In the genomic region with DNA sequence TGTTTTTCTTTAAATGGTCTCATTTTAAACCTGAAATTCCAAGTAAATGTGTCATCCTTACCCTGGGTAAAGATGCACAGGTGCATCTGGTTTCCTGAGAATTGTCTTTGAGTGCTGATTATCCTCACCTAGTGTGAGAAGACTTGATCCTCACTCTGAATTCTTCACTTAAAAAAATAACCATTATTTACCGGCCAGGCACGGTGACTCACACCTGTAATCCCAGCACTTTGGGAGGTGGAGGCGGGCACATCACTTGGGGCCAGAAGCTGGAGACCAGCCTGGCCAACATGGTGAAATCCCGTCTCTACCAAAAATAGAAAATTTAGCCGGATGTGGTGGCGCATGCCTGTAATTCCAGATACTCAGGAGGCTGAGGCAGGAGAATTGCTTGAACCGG, we compare ENCODE assay signal across 32 cellular contexts. TPM values are rescaled to one million over a fixed set of nuclear protein-coding genes. Genes with fewer than 3 reads are reported as not detected.
DNase-seq lines count a peak whose midpoint lies in the region; ATAC-seq and TF ChIP-seq lines count a peak whose summit lies in the region.
"Had no signal": no experiment of that assay in that cellular context is flagged by ENCODE, and none has a peak within 500 bp of the region (broad histone marks: within the 10 kb centered on the region; RNA-seq: fewer than 3 reads in every experiment).

No MANE protein-coding gene starts in this region.

- POLR2A ChIA-PET in MCF 10A (lab: Yijun Ruan, JAX) (interaction anchor here (1.6 to 1.7 kb wide), 2 partner anchors 118 to 178 kb away, joined by 4 to 7 read pairs; a partner anchor contains a TSS), RWPE1 (lab: Yijun Ruan, JAX; ENCODE audit: low non-redundant PET) (no interaction called here)

- CTCF ChIA-PET in MCF 10A (lab: Yijun Ruan, JAX), result interaction anchor here (0.6 to 6.6 kb wide), 16 partner anchors 14 to 202 kb away, joined by 3 to 61 read pairs (median 4); a partner anchor contains a TSS
- CTCF ChIA-PET in RWPE1 (lab: Yijun Ruan, JAX), result interaction anchor here (1.2 kb wide), 1 partner anchor 99 kb away, joined by 4 read pairs; no protein-coding TSS in a partner anchor

- no TSS peak for BruUV-seq in MCF 10A (replicated peaks; lab: Mats Ljungman, UMichigan)

- H3K4me3 Mint-ChIP-seq in MCF 10A (ENCODE audit: unreplicated experiment), result no peak overlapping the region
- H3K4me3 Mint-ChIP-seq in activated T-helper 17 cell treated with anti-CD3 and anti-CD28 coated beads, Interleukin-2, amount 50 U/mL, for 72 hours, result no peak overlapping the region
- no peak overlapping the region for H3K4me3 Mint-ChIP-seq in activated naive CD8-positive, alpha-beta T cell treated with anti-CD3 and anti-CD28 coated beads for 36 hours
- H3K4me3 Mint-ChIP-seq: activated CD8-positive, alpha-beta memory T cell treated with anti-CD3 and anti-CD28 coated beads, Interleukin-2, amount 10 ng/mL, durations not matched to agents 7 days and 5 days; activated T-cell treated with anti-CD3 and anti-CD28 coated beads, Interleukin-2, amount 50 U/mL, for 72 hours; B cell; mesothelial cell of epicardium; naive B cell; T-helper 2 cell treated with Interferon-gamma antibody and Interleukin-4, amounts not matched to agents 5 μg/mL and 100 μg/mL, for 36 hours; WTC11 had no signal

- H3K4me1 ChIP-seq in breast epithelium, result no peaks in the 10 kb centered on the region
- H3K4me1 ChIP-seq: adrenal gland, psoas muscle, upper lobe of right lung had no signal

- no peak overlapping the region for H3K4me3 ChIP-seq in breast epithelium
- H3K4me3 ChIP-seq in epithelial cell of esophagus (ENCODE audit: low read length), result no peak overlapping the region
- H3K4me3 ChIP-seq: adrenal gland, psoas muscle, suprapubic skin, upper lobe of right lung had no signal

- peaks cover 7% of the 10 kb centered on the region for H3K36me3 Mint-ChIP-seq in MCF 10A (ENCODE audit: insufficient read depth, unreplicated experiment)
- H3K36me3 Mint-ChIP-seq in activated T-helper 17 cell treated with anti-CD3 and anti-CD28 coated beads, Interleukin-2, amount 50 U/mL, for 72 hours (ENCODE audit: low read depth), result no peaks in the 10 kb centered on the region
- H3K36me3 Mint-ChIP-seq in activated naive CD8-positive, alpha-beta T cell treated with anti-CD3 and anti-CD28 coated beads for 36 hours, result no peaks in the 10 kb centered on the region
- H3K36me3 Mint-ChIP-seq: activated CD8-positive, alpha-beta memory T cell treated with anti-CD3 and anti-CD28 coated beads, Interleukin-2, amount 10 ng/mL, durations not matched to agents 7 days and 5 days; naive B cell had no signal

- intact Hi-C loops in MCF 10A (cut with micrococcal nuclease) (loop anchor here (5.0 kb wide), 1 partner anchor 148 kb away; no protein-coding TSS in a partner anchor), breast epithelium (cut with DNase I; ENCODE audit: low total_unique reads) (loop anchor here (10.0 kb wide), 1 partner anchor 145 kb away; no protein-coding TSS in a partner anchor)

- no peaks in the 10 kb centered on the region for H3K9me3 Mint-ChIP-seq in MCF 10A (ENCODE audit: unreplicated experiment)
- H3K9me3 Mint-ChIP-seq in activated T-helper 17 cell treated with anti-CD3 and anti-CD28 coated beads, Interleukin-2, amount 50 U/mL, for 72 hours, result no peaks in the 10 kb centered on the region
- H3K9me3 Mint-ChIP-seq in activated naive CD8-positive, alpha-beta T cell treated with anti-CD3 and anti-CD28 coated beads for 36 hours, result no peaks in the 10 kb centered on the region
- H3K9me3 Mint-ChIP-seq: activated T-cell treated with anti-CD3 and anti-CD28 coated beads, Interleukin-2, amount 50 U/mL, for 72 hours; mesothelial cell of epicardium; T-helper 2 cell treated with Interferon-gamma antibody and Interleukin-4, amounts not matched to agents 5 μg/mL and 100 μg/mL, for 36 hours had no signal

- peaks cover 21% of the 10 kb centered on the region for H3K4me1 Mint-ChIP-seq in MCF 10A (ENCODE audit: insufficient read depth, unreplicated experiment)
- H3K4me1 Mint-ChIP-seq in activated T-helper 17 cell treated with anti-CD3 and anti-CD28 coated beads, Interleukin-2, amount 50 U/mL, for 72 hours, result no peaks in the 10 kb centered on the region
- no peaks in the 10 kb centered on the region for H3K4me1 Mint-ChIP-seq in activated naive CD8-positive, alpha-beta T cell treated with anti-CD3 and anti-CD28 coated beads for 36 hours
- H3K4me1 Mint-ChIP-seq: B cell had no signal

- no peak overlapping the region for H3K27ac ChIP-seq in breast epithelium
- no peak overlapping the region; the same call in 1 of the 2 replicates for H3K27ac ChIP-seq in RWPE1
- H3K27ac ChIP-seq: adrenal gland, brain microvascular endothelial cell, epithelial cell of prostate, neutrophil, psoas muscle, suprapubic skin, upper lobe of right lung had no signal

- no peaks in the 10 kb centered on the region for H3K27me3 Mint-ChIP-seq in MCF 10A (ENCODE audit: insufficient read depth, unreplicated experiment)
- peaks cover 25% of the 10 kb centered on the region for H3K27me3 Mint-ChIP-seq in activated T-helper 17 cell treated with anti-CD3 and anti-CD28 coated beads, Interleukin-2, amount 50 U/mL, for 72 hours
- peaks cover 48% of the 10 kb centered on the region for H3K27me3 Mint-ChIP-seq in activated naive CD8-positive, alpha-beta T cell treated with anti-CD3 and anti-CD28 coated beads for 36 hours

- H3K27me3 ChIP-seq in breast epithelium, result peaks cover 0 to 6% of the 10 kb centered on the region in 2 donors

- no peak for TF ChIP-seq POLR2A in breast epithelium (IDR thresholded peaks at IDR 0.05)

- ATAC-seq in activated T-helper 17 cell treated with anti-CD3 and anti-CD28 coated beads, Interleukin-2, amount 50 U/mL, for 72 hours (replicated peaks), result no peak
- ATAC-seq in GM18498 (IDR thresholded peaks at IDR 0.05; ENCODE audit: unreplicated experiment), result no peak
- ATAC-seq: activated CD8-positive, alpha-beta memory T cell treated with anti-CD3 and anti-CD28 coated beads, Interleukin-2, amount 10 ng/mL, durations not matched to agents 7 days and 5 days; activated T-cell treated with anti-CD3 and anti-CD28 coated beads, Interleukin-2, amount 50 U/mL, for 72 hours; psoas muscle; upper lobe of right lung; WTC11 had no signal

- no peak overlapping the region for H3K27ac Mint-ChIP-seq in MCF 10A (ENCODE audit: low read depth, unreplicated experiment)
- no peak overlapping the region for H3K27ac Mint-ChIP-seq in activated T-helper 17 cell treated with anti-CD3 and anti-CD28 coated beads, Interleukin-2, amount 50 U/mL, for 72 hours
- H3K27ac Mint-ChIP-seq in activated naive CD8-positive, alpha-beta T cell treated with anti-CD3 and anti-CD28 coated beads for 36 hours, result no peak overlapping the region
- H3K27ac Mint-ChIP-seq: activated CD8-positive, alpha-beta memory T cell treated with anti-CD3 and anti-CD28 coated beads, Interleukin-2, amount 10 ng/mL, durations not matched to agents 7 days and 5 days; activated T-cell treated with anti-CD3 and anti-CD28 coated beads, Interleukin-2, amount 50 U/mL, for 72 hours; B cell; mesothelial cell of epicardium; naive B cell; T-helper 2 cell treated with Interferon-gamma antibody and Interleukin-4, amounts not matched to agents 5 μg/mL and 100 μg/mL, for 36 hours; WTC11 had no signal

- no peaks in the 10 kb centered on the region for H3K36me3 ChIP-seq in breast epithelium
- H3K36me3 ChIP-seq: adrenal gland, brain microvascular endothelial cell, neutrophil, suprapubic skin, upper lobe of right lung had no signal

- DNase-seq in MCF 10A (ENCODE audit: unreplicated experiment), result peak; percentile 87
- DNase-seq in breast epithelium (ENCODE audit: low spot score in 2 of 2), result no peak
- DNase-seq in RWPE1 (ENCODE audit: low spot score), result peak; percentile 68
- DNase-seq in epithelial cell of esophagus (ENCODE audit: low read depth), result peak; percentile 58
- DNase-seq in NCI-H510A treated with DMSO at 0.1 percent for 48 hours (lab: John Stamatoyannopoulos, UW), result no peak
- DNase-seq in activated naive CD8-positive, alpha-beta T cell treated with anti-CD3 and anti-CD28 coated beads for 36 hours, result no peak
- DNase-seq: activated CD4-positive, alpha-beta T cell treated with anti-CD3 and anti-CD28 coated beads, Interleukin-2, amount 50 U/mL, for 1 hour; activated CD8-positive, alpha-beta memory T cell treated with anti-CD3 and anti-CD28 coated beads, Interleukin-2, amount 10 ng/mL, durations not matched to agents 7 days and 5 days; activated naive CD4-positive, alpha-beta T cell treated with Interleukin-2 at 50 U/mL for 16 hours; activated T-cell treated with anti-CD3 and anti-CD28 coated beads, Interleukin-2, amount 50 U/mL, for 72 hours; adrenal gland; brain microvascular endothelial cell; DMS79; glutamatergic neuron; naive B cell; NCI-H1092 treated with DMSO at 0.1 percent for 48 hours; NCI-H1930; NCI-H82; SHP77; stimulated activated naive CD4-positive, alpha-beta T cell; upper lobe of right lung had no signal

- no peak for TF ChIP-seq CTCF in MCF 10A (IDR thresholded peaks at IDR 0.05; ENCODE audit: unreplicated experiment)
- TF ChIP-seq CTCF in breast epithelium (IDR thresholded peaks at IDR 0.05), result no peak
- TF ChIP-seq CTCF in RWPE1 (conservative IDR thresholded peaks at IDR 0.05; ENCODE audit: low read depth), result no peak
- no peak for TF ChIP-seq CTCF in epithelial cell of esophagus (IDR thresholded peaks at IDR 0.05; ENCODE audit: insufficient read depth, low read depth, low read length, missing control alignments)

- H3K9me3 ChIP-seq in breast epithelium, result no peaks in the 10 kb centered on the region
- H3K9me3 ChIP-seq: adrenal gland, neutrophil, psoas muscle, suprapubic skin, upper lobe of right lung had no signal

RNA-seq across cellular contexts. Expression of a gene that starts 9.9 kb away (rescaled TPM):
- total RNA-seq in MCF 10A (2022) (not detected in 2 replicates), breast epithelium (1 to 10 TPM in 2 of 3 donors, under 1 TPM in 1; 0.48 to 3.3 (median 1.3) TPM)
- under 1 TPM in 1 of 2 donors, not detected in 1; 0.29 TPM for total RNA-seq in activated T-helper 17 cell treated with anti-CD3 and anti-CD28 coated beads, Interleukin-2, amount 50 U/mL, for 72 hours
- total RNA-seq in activated naive CD8-positive, alpha-beta T cell treated with anti-CD3 and anti-CD28 coated beads for 36 hours, result under 1 TPM in 1 of 2 experiments, not detected in 1; 0.21 TPM
- total RNA-seq: activated CD8-positive, alpha-beta memory T cell treated with anti-CD3 and anti-CD28 coated beads, Interleukin-2, amount 10 ng/mL, durations not matched to agents 7 days and 5 days; upper lobe of right lung; WTC11 had no signal

RNA-seq across cellular contexts. Expression of a gene that starts 18.1 kb away (rescaled TPM):
- total RNA-seq in MCF 10A (2022) (not detected in 2 replicates), breast epithelium (not detected)
- total RNA-seq in activated T-helper 17 cell treated with anti-CD3 and anti-CD28 coated beads, Interleukin-2, amount 50 U/mL, for 72 hours, result not detected
- total RNA-seq in activated naive CD8-positive, alpha-beta T cell treated with anti-CD3 and anti-CD28 coated beads for 36 hours, result not detected
- total RNA-seq: activated CD8-positive, alpha-beta memory T cell treated with anti-CD3 and anti-CD28 coated beads, Interleukin-2, amount 10 ng/mL, durations not matched to agents 7 days and 5 days; activated T-cell treated with anti-CD3 and anti-CD28 coated beads, Interleukin-2, amount 50 U/mL, for 72 hours; B cell; liver; upper lobe of right lung; WTC11 had no signal

RNA-seq across cellular contexts. Expression of a gene that starts 30.9 kb away (rescaled TPM):
- 0.44 TPM in 1 of 2 replicates, not detected in the other for total RNA-seq in MCF 10A (2022)
- total RNA-seq in breast epithelium, result 1 to 10 TPM in 1 of 3 donors, under 1 TPM in 1, not detected in 1; 0.88 to 2.9 TPM
- 10 to 100 TPM in 1 of 2 donors, 1 to 10 TPM in 1; 1.0 to 49.8 TPM for total RNA-seq in activated T-helper 17 cell treated with anti-CD3 and anti-CD28 coated beads, Interleukin-2, amount 50 U/mL, for 72 hours
- 1 to 10 TPM; 6.8 to 7.1 TPM for total RNA-seq in activated naive CD8-positive, alpha-beta T cell treated with anti-CD3 and anti-CD28 coated beads for 36 hours
- total RNA-seq: psoas muscle, WTC11 had no signal

Comparison
In these comparisons a context has a peak if more than half of its experiments do, and no peak if none do; other contexts are left out.
1. DNase-seq: peak in MCF 10A (single experiment), RWPE1 (single experiment) and epithelial cell of esophagus (single experiment); none in breast epithelium (0 of 2), NCI-H510A treated with DMSO at 0.1 percent for 48 hours (single experiment) and activated naive CD8-positive, alpha-beta T cell treated with anti-CD3 and anti-CD28 coated beads for 36 hours (single experiment).